ENCODE assay signal across 15 cellular contexts in genomic region chr20:707711-708110, GRCh38. TPM values are rescaled to one million over a fixed set of nuclear protein-coding genes. Genes with fewer than 3 reads are reported as not detected.
DNase-seq lines count a peak whose midpoint lies in the region; ATAC-seq and TF ChIP-seq lines count a peak whose summit lies in the region.
"Had no signal": no experiment of that assay in that cellular context is flagged by ENCODE, and none has a peak within 500 bp of the region (broad histone marks: within the 10 kb centered on the region; RNA-seq: fewer than 3 reads in every experiment).

No MANE protein-coding gene starts in this region.

- no peaks in the 10 kb centered on the region for H4K20me1 ChIP-seq in osteoblast (ENCODE audit: insufficient read depth, low read length)

- WGBS in endodermal cell (ENCODE audit: insufficient coverage in 1 of 2, insufficient read length in 1 of 2), 2 experiments: 88 to 93% methylated on average over 6 to 8 of the region's 8 CpGs

- peaks cover 17% of the 10 kb centered on the region for H3K9me3 Mint-ChIP-seq in endodermal cell

- H3K4me3 Mint-ChIP-seq in endodermal cell: no peak overlapping the region
- H3K4me3 Mint-ChIP-seq: CD4-positive, CD25-positive, alpha-beta regulatory T cell had no signal

- intact Hi-C loops in upper lobe of right lung (cut with DNase I): no loop called here

- ATAC-seq in upper lobe of right lung (no peak), GM21576 (IDR thresholded peaks at IDR 0.05; ENCODE audit: unreplicated experiment) (no peak)
- ATAC-seq: HepG2 had no signal

- H3K4me1 Mint-ChIP-seq in endodermal cell: peaks cover 9% of the 10 kb centered on the region

- H3K4me1 ChIP-seq in endodermal cell (ENCODE audit: control insufficient read depth, insufficient read depth, low read length) (no peaks in the 10 kb centered on the region), osteoblast (ENCODE audit: insufficient read depth, low read length) (no peaks in the 10 kb centered on the region), upper lobe of right lung (no peaks in the 10 kb centered on the region)
- H3K4me1 ChIP-seq: HAP-1 had no signal

- H3K4me2 ChIP-seq in osteoblast (ENCODE audit: insufficient read depth, low read length): no peak overlapping the region

- H3K79me2 ChIP-seq in osteoblast (ENCODE audit: insufficient read depth, low read length): no peaks in the 10 kb centered on the region

- H3K36me3 ChIP-seq in endodermal cell (ENCODE audit: control insufficient read depth, insufficient read depth, low read length) (no peaks in the 10 kb centered on the region), osteoblast (ENCODE audit: insufficient read depth, low read length) (no peaks in the 10 kb centered on the region), upper lobe of right lung (no peaks in the 10 kb centered on the region), MG63 (no peaks in the 10 kb centered on the region)
- H3K36me3 ChIP-seq: HAP-1 had no signal

- no peak for TF ChIP-seq CTCF in endodermal cell (conservative IDR thresholded peaks at IDR 0.05)
- TF ChIP-seq CTCF in osteoblast (IDR thresholded peaks at IDR 0.05; ENCODE audit: extremely low read depth, low read depth, low read length): no peak
- TF ChIP-seq CTCF in upper lobe of right lung (IDR thresholded peaks at IDR 0.05): no peak

- H3K27me3 ChIP-seq in endodermal cell (ENCODE audit: control insufficient read depth, insufficient read depth, low read length, poor library complexity, severe bottlenecking) (no peaks in the 10 kb centered on the region), osteoblast (ENCODE audit: insufficient read depth, low read length) (peaks cover 32% of the 10 kb centered on the region), upper lobe of right lung (peaks cover 47% of the 10 kb centered on the region), MG63 (no peaks in the 10 kb centered on the region)

- H3K4me3 ChIP-seq in endodermal cell (ENCODE audit: low read length): no peak overlapping the region
- no peak overlapping the region for H3K4me3 ChIP-seq in osteoblast (ENCODE audit: insufficient read depth, low read length)
- H3K4me3 ChIP-seq in upper lobe of right lung: no peak overlapping the region
- no peak overlapping the region for H3K4me3 ChIP-seq in MG63
- H3K4me3 ChIP-seq: HAP-1 had no signal

- peaks cover 18% of the 10 kb centered on the region for H3K27me3 Mint-ChIP-seq in endodermal cell (ENCODE audit: insufficient read depth)

- H3K27ac ChIP-seq in endodermal cell (ENCODE audit: low read depth, low read length) (peak overlapping the region; percentile 53), osteoblast (ENCODE audit: low read depth, low read length) (no peak overlapping the region), upper lobe of right lung (no peak overlapping the region)
- H3K27ac ChIP-seq: 22Rv1 had no signal

- no peak overlapping the region for H3K9ac ChIP-seq in endodermal cell (ENCODE audit: extremely low read depth, low read length, poor library complexity, severe bottlenecking)

- DNase-seq in activated effector memory CD4-positive, alpha-beta T cell treated with anti-CD3 and anti-CD28 coated beads, Interleukin-2, amount 50 U/mL, for 16 hours: peak; percentile 33
- DNase-seq in activated effector memory CD4-positive, alpha-beta T cell treated with Interleukin-2 at 50 U/mL for 16 hours: no peak
- DNase-seq in endodermal cell (no peak), osteoblast (ENCODE audit: insufficient read length, low spot score, missing footprints) (peak; percentile 50), upper lobe of right lung (peak; percentile 44), MG63 (no peak), amniotic stem cell (lab: John Stamatoyannopoulos, UW) (no peak)
- DNase-seq: CD4-positive, CD25-positive, alpha-beta regulatory T cell; DMS53; GOT3 had no signal

- H2AFZ ChIP-seq in osteoblast (ENCODE audit: low read length): no peak overlapping the region

- peaks cover 4% of the 10 kb centered on the region for H3K36me3 Mint-ChIP-seq in endodermal cell (ENCODE audit: low read depth)
- H3K36me3 Mint-ChIP-seq: CD4-positive, CD25-positive, alpha-beta regulatory T cell had no signal

- H3K27ac Mint-ChIP-seq in endodermal cell: no peak overlapping the region
- H3K27ac Mint-ChIP-seq: CD4-positive, CD25-positive, alpha-beta regulatory T cell had no signal

- H3K9me3 ChIP-seq in endodermal cell (ENCODE audit: control insufficient read depth, low read length) (peaks cover 22% of the 10 kb centered on the region), osteoblast (ENCODE audit: low read depth, low read length) (peaks cover 6% of the 10 kb centered on the region), upper lobe of right lung (no peaks in the 10 kb centered on the region), MG63 (no peaks in the 10 kb centered on the region)

RNA-seq across cellular contexts. Expression of gene SCRT2, which starts 32.1 kb away (rescaled TPM):
- not detected for total RNA-seq in endodermal cell
- polyA plus RNA-seq in endodermal cell (2013, experiment 1 of 2): 10.8 TPM
- 9.9 TPM for polyA plus RNA-seq in endodermal cell (2013, experiment 2 of 2)
- total RNA-seq in osteoblast: not detected in 2 replicates
- not detected for total RNA-seq in upper lobe of right lung
- total RNA-seq in MG63 (2014; rRNA removed; shearing (Covaris generic); ENCODE audit: low replicate concordance): not detected in 2 replicates
- total RNA-seq: CD4-positive, CD25-positive, alpha-beta regulatory T cell; HepG2 had no signal
- polyA plus RNA-seq: BJ; CD4-positive, CD25-positive, alpha-beta regulatory T cell; HepG2 had no signal

RNA-seq across cellular contexts. Expression of gene SRXN1, which starts 54.7 kb away (rescaled TPM):
- total RNA-seq in endodermal cell (10 to 100 TPM in 1 of 2 donors, 1 to 10 TPM in 1; 9.7 to 19.3 TPM), osteoblast (60.1 and 65.1 TPM in 2 replicates), upper lobe of right lung (41.2 TPM)
- 15.8 TPM for polyA plus RNA-seq in endodermal cell (2013, experiment 1 of 2)
- polyA plus RNA-seq in endodermal cell (2013, experiment 2 of 2): 13.7 TPM
- total RNA-seq in MG63 (2014; rRNA removed; shearing (Covaris generic); ENCODE audit: low replicate concordance): 57.8 and 80.0 TPM in 2 replicates

Comparison
In these comparisons a context has a peak if more than half of its experiments do, and no peak if none do; other contexts are left out.
1. DNase-seq: peak in activated effector memory CD4-positive, alpha-beta T cell treated with anti-CD3 and anti-CD28 coated beads, Interleukin-2, amount 50 U/mL, for 16 hours (single experiment), osteoblast (single experiment) and upper lobe of right lung (single experiment); none in activated effector memory CD4-positive, alpha-beta T cell treated with Interleukin-2 at 50 U/mL for 16 hours (single experiment), endodermal cell (single experiment), MG63 (single experiment) and amniotic stem cell (single experiment).